14 cellular contexts compared by ENCODE assay signal in genomic region chr19:33298146-33298911, GRCh38. TPM values are rescaled to one million over a fixed set of nuclear protein-coding genes. Genes with fewer than 3 reads are reported as not detected.
DNase-seq lines count a peak whose midpoint lies in the region; ATAC-seq and TF ChIP-seq lines count a peak whose summit lies in the region.
"Had no signal": no experiment of that assay in that cellular context is flagged by ENCODE, and none has a peak within 500 bp of the region (broad histone marks: within the 10 kb centered on the region; RNA-seq: fewer than 3 reads in every experiment).

No MANE protein-coding gene starts in this region.

- DNase-seq in SIG-M5 treated with dmso at 0.1 percent for 504 hours (lab: John Stamatoyannopoulos, UW; ENCODE audit: unreplicated experiment), result peak; percentile 46
- DNase-seq in SIG-M5 (lab: John Stamatoyannopoulos, UW), result no peak
- DNase-seq in UCSD-AML1 (lab: John Stamatoyannopoulos, UW; ENCODE audit: unreplicated experiment), result peak; percentile 62
- peak in 1 of 2 donors; percentile 94 for DNase-seq in left lung
- DNase-seq in type B pancreatic cell (ENCODE audit: extremely low spot score, unreplicated experiment), result no peak
- no peak for DNase-seq in globus pallidus (ENCODE audit: low spot score)
- DNase-seq in NCI-H1694 treated with DMSO at 0.1 percent for 48 hours (lab: John Stamatoyannopoulos, UW), result no peak
- DNase-seq: glutamatergic neuron, KG1, NCI-H1930 had no signal

- H3K9me3 ChIP-seq in left lung, result no peaks in the 10 kb centered on the region
- H3K9me3 ChIP-seq: thoracic aorta had no signal

- H3K27ac Mint-ChIP-seq in type B pancreatic cell, result peak overlapping the region; percentile 81
- H3K27ac Mint-ChIP-seq: natural killer cell treated with Interleukin-12 subunit alpha and Interleukin-12 subunit beta and Interleukin-15 and Interleukin-18, amount 100 ng/mL, for 72 hours; T-helper 1 cell treated with Interleukin-12 subunit alpha and Interleukin-12 subunit beta and Interleukin-4 antibody, amounts not matched to agents 30 μg/mL and 1 μg/mL, for 36 hours had no signal

- H3K27me3 Mint-ChIP-seq in type B pancreatic cell, result peaks cover 36% of the 10 kb centered on the region

- H3K4me1 ChIP-seq in left lung, result peaks cover 9 to 73% of the 10 kb centered on the region in 2 donors

- peak overlapping the region; percentile 57 to 70 for H3K27ac ChIP-seq in left lung
- H3K27ac ChIP-seq: thoracic aorta had no signal

- peaks cover 8 to 61% of the 10 kb centered on the region in 2 donors for H3K27me3 ChIP-seq in left lung

- H3K4me3 ChIP-seq in left lung, result peak overlapping the region in 1 of 2 donors; percentile 19
- H3K4me3 ChIP-seq: thoracic aorta had no signal

- TF ChIP-seq CTCF in left lung (IDR thresholded peaks at IDR 0.05) (no peak), type B pancreatic cell (conservative IDR thresholded peaks at IDR 0.05) (no peak)

- intact Hi-C loops in left lung (cut with DNase I), result no loop called here

- no peaks in the 10 kb centered on the region for H3K36me3 Mint-ChIP-seq in type B pancreatic cell
- H3K36me3 Mint-ChIP-seq: natural killer cell treated with Interleukin-12 subunit alpha and Interleukin-12 subunit beta and Interleukin-15 and Interleukin-18, amount 100 ng/mL, for 72 hours had no signal

- no peaks in the 10 kb centered on the region for H3K9me3 Mint-ChIP-seq in type B pancreatic cell
- H3K9me3 Mint-ChIP-seq: natural killer cell treated with Interleukin-12 subunit alpha and Interleukin-12 subunit beta and Interleukin-15 and Interleukin-18, amount 100 ng/mL, for 72 hours; T-helper 1 cell treated with Interleukin-12 subunit alpha and Interleukin-12 subunit beta and Interleukin-4 antibody, amounts not matched to agents 30 μg/mL and 1 μg/mL, for 36 hours had no signal

- H3K4me1 Mint-ChIP-seq in type B pancreatic cell (ENCODE audit: unreplicated experiment), result peaks cover 11% of the 10 kb centered on the region

- peak; percentile 36 for ATAC-seq in left lung
- no peak for ATAC-seq in GM21723 (IDR thresholded peaks at IDR 0.05; ENCODE audit: unreplicated experiment)
- ATAC-seq: natural killer cell treated with Interleukin-12 subunit alpha and Interleukin-12 subunit beta and Interleukin-15 and Interleukin-18, amount 100 ng/mL, for 72 hours had no signal

- H3K36me3 ChIP-seq in left lung, result no peaks in the 10 kb centered on the region
- H3K36me3 ChIP-seq: thoracic aorta had no signal

- peak overlapping the region; percentile 84 for H3K4me3 Mint-ChIP-seq in type B pancreatic cell
- H3K4me3 Mint-ChIP-seq: natural killer cell treated with Interleukin-12 subunit alpha and Interleukin-12 subunit beta and Interleukin-15 and Interleukin-18, amount 100 ng/mL, for 72 hours; T-helper 1 cell treated with Interleukin-12 subunit alpha and Interleukin-12 subunit beta and Interleukin-4 antibody, amounts not matched to agents 30 μg/mL and 1 μg/mL, for 36 hours had no signal

RNA-seq across cellular contexts. Expression of gene CEBPA, which starts 4.0 kb away (rescaled TPM):
- total RNA-seq in left lung (10 to 100 TPM; 43.4 to 93.8 TPM), type B pancreatic cell (ENCODE audit: low replicate concordance) (24.4 and 50.4 TPM in 2 replicates)

Comparison
In these comparisons a context has a peak if more than half of its experiments do, and no peak if none do; other contexts are left out.
1. DNase-seq: peak in SIG-M5 treated with dmso at 0.1 percent for 504 hours (single experiment) and UCSD-AML1 (single experiment); none in SIG-M5 (single experiment), type B pancreatic cell (single experiment), globus pallidus (single experiment) and NCI-H1694 treated with DMSO at 0.1 percent for 48 hours (single experiment).